1 cellular context compared by ENCODE assay signal in genomic region chr22:20429254-20430100, GRCh38.
TF ChIP-seq lines count a peak whose summit lies in the region.

No MANE protein-coding gene starts in this region.

TF ChIP-seq in K562, 482 proteins besides CTCF, POLR2A, EP300 and RAD21 (continued from another document and continues in another):
- TF ChIP-seq FOS (IDR thresholded peaks at IDR 0.05; ENCODE audit: extremely low read depth, insufficient read length): no peak
- no peak for TF ChIP-seq POLR3G (IDR thresholded peaks at IDR 0.05; ENCODE audit: extremely low read depth, insufficient read length, insufficient replicate concordance)
- TF ChIP-seq ZBTB43 (CRISPR knock-in tag; IDR thresholded peaks at IDR 0.05): no peak
- peak; percentile 88 for TF ChIP-seq SAP30 (IDR thresholded peaks at IDR 0.05; ENCODE audit: borderline replicate concordance, insufficient read depth, low read depth, low read length, poor library complexity, severe bottlenecking)
- TF ChIP-seq ZMIZ1 (IDR thresholded peaks at IDR 0.05; ENCODE audit: low read depth in 2 of 2, low read length in 2 of 2): peak in 1 of 2 experiments; percentile 18; a peak in 2 of 4 replicates
- peak; percentile 68 for TF ChIP-seq ETV5 (CRISPR knock-in tag; IDR thresholded peaks at IDR 0.05; ENCODE audit: low read depth)
- TF ChIP-seq CBX3 (IDR thresholded peaks at IDR 0.05; ENCODE audit: borderline replicate concordance in 1 of 2, low read length in 2 of 2): peak in 1 of 2 experiments; percentile 42; a peak in 2 of 3 replicates
- no peak for TF ChIP-seq SMAD3 (CRISPR knock-in tag; conservative IDR thresholded peaks at IDR 0.05)
- no peak for TF ChIP-seq ELF1 (tag; IDR thresholded peaks at IDR 0.05)
- peak; percentile 12 for TF ChIP-seq NEUROD1 (IDR thresholded peaks at IDR 0.05; ENCODE audit: borderline replicate concordance, low read depth, low read length, partially characterized antibody)
- no peak for TF ChIP-seq ZNF41 (CRISPR knock-in tag; conservative IDR thresholded peaks at IDR 0.05)
- peak; percentile 11 to 73; a peak in 1 of 4 replicates for TF ChIP-seq UBTF (IDR thresholded peaks at IDR 0.05; ENCODE audit: borderline replicate concordance in 1 of 2, low read depth in 2 of 2, low read length in 2 of 2)
- peak; percentile 94 for TF ChIP-seq GATA2 (CRISPR knock-in tag; IDR thresholded peaks at IDR 0.05)
- TF ChIP-seq ARID3B (CRISPR knock-in tag; IDR thresholded peaks at IDR 0.05; ENCODE audit: borderline replicate concordance): peak; percentile 92
- peak; percentile 96; the same call in 1 of the 2 replicates for TF ChIP-seq NR4A1 (CRISPR knock-in tag; IDR thresholded peaks at IDR 0.05)
- TF ChIP-seq NR4A1 (tag; IDR thresholded peaks at IDR 0.05): 0 out of 2 replicates have a peak, but pooled peaks have one; percentile 70
- peak; percentile 53; the same call in 1 of the 2 replicates for TF ChIP-seq ZBTB40 (IDR thresholded peaks at IDR 0.05)
- 0 out of 2 replicates have a peak, but pooled peaks have one; percentile 26 for TF ChIP-seq ZBTB40 (CRISPR knock-in tag; IDR thresholded peaks at IDR 0.05)
- no peak for TF ChIP-seq FOXM1 (IDR thresholded peaks at IDR 0.05; ENCODE audit: low read depth)
- peak; percentile 10; the same call in 1 of the 2 replicates for TF ChIP-seq FOXM1 (CRISPR knock-in tag; IDR thresholded peaks at IDR 0.05; ENCODE audit: low read depth)
- no peak for TF ChIP-seq EHMT2 (IDR thresholded peaks at IDR 0.05)
- TF ChIP-seq YY1 (IDR thresholded peaks at IDR 0.05; ENCODE audit: borderline replicate concordance in 1 of 3, control insufficient read depth in 1 of 3, extremely low read depth in 1 of 3, insufficient read depth in 3 of 3, insufficient read length in 1 of 3, insufficient replicate concordance in 2 of 3, low read depth in 1 of 3, low read length in 2 of 3): peak in 2 of 3 experiments; percentile 13 to 22
- TF ChIP-seq FOXP1 (CRISPR knock-in tag; IDR thresholded peaks at IDR 0.05): no peak
- TF ChIP-seq ZNF583 (CRISPR knock-in tag; IDR thresholded peaks at IDR 0.05): peak; percentile 48
- peak; percentile 98 for TF ChIP-seq CEBPB (tag; IDR thresholded peaks at IDR 0.05)
- TF ChIP-seq IRF9 (tag; IDR thresholded peaks at IDR 0.05): peak; percentile 49; the same call in 1 of the 2 replicates
- TF ChIP-seq ZNF764 (CRISPR knock-in tag; IDR thresholded peaks at IDR 0.05; ENCODE audit: low read depth): peak; percentile 54; the same call in 1 of the 2 replicates
- TF ChIP-seq ATF2 (CRISPR knock-in tag; IDR thresholded peaks at IDR 0.05): peak; percentile 88
- 0 out of 2 replicates have a peak, but pooled peaks have one; percentile 33 for TF ChIP-seq MTA1 (IDR thresholded peaks at IDR 0.05; ENCODE audit: borderline replicate concordance)
- TF ChIP-seq DPF2 (IDR thresholded peaks at IDR 0.05): peak; percentile 69; the same call in 1 of the 2 replicates
- TF ChIP-seq MYC (IDR thresholded peaks at IDR 0.05; ENCODE audit: low read depth, low read length): no peak
- peak; percentile 93; the same call in 1 of the 2 replicates for TF ChIP-seq MYC (CRISPR knock-in tag; IDR thresholded peaks at IDR 0.05; ENCODE audit: borderline replicate concordance, low read depth)
- peak; percentile 51 for TF ChIP-seq CBX8 (IDR thresholded peaks at IDR 0.05; ENCODE audit: borderline replicate concordance, extremely low read depth, low read depth, low read length, poor library complexity, severe bottlenecking)
- peak; percentile 47; the same call in 1 of the 2 replicates for TF ChIP-seq ETS1 (conservative IDR thresholded peaks at IDR 0.05; ENCODE audit: control insufficient read depth, low read depth, low read length)
